ENCODE assay signal across 27 cellular contexts in the genomic region with DNA sequence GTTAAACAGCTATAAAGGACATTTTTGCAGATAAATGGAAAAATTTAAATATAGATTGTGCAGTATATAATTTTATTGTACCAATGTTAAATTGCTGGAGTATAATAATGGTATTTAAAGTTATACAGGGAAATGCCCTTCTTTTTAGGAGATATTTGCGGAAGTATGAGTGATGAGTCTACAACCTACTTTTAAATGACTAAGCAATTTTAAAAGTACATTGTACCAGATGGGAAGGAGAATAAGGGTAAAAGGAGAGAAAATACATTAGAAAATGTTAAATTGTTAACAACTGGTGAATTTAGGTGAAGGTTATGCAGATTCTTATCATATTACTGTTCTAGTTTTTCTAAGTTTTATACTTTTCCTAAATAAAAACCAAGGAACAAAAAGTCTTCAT.
A peak's percentile ranks its signal among the peaks of the same experiment; 100 is the strongest.
DNase-seq lines count a peak whose midpoint lies in the region; ATAC-seq and TF ChIP-seq lines count a peak whose summit lies in the region.
"Had no signal": no experiment of that assay in that cellular context is flagged by ENCODE, and none has a peak within 500 bp of the region (broad histone marks: within the 10 kb centered on the region; RNA-seq: fewer than 3 reads in every experiment).

No MANE protein-coding gene starts in this region.

- H3K9ac ChIP-seq in HUES48 (ENCODE audit: low read depth, low read length) (peak overlapping the region; percentile 14; the same call in 1 of the 2 replicates), PC-3 (ENCODE audit: low read length) (no peak overlapping the region)

- H3K9me3 ChIP-seq in HUES48 (ENCODE audit: control insufficient read depth, insufficient read depth, low read length): no peaks in the 10 kb centered on the region
- H3K9me3 ChIP-seq in PC-3 (ENCODE audit: low read length): no peaks in the 10 kb centered on the region
- H3K9me3 ChIP-seq in ascending aorta: no peaks in the 10 kb centered on the region
- H3K9me3 ChIP-seq: pancreas, Peyer's patch, spleen, vagina had no signal

- H3K4me3 ChIP-seq in HUES48 (ENCODE audit: low read depth, low read length): no peak overlapping the region
- no peak overlapping the region for H3K4me3 ChIP-seq in PC-3 (ENCODE audit: low read length)
- H3K4me3 ChIP-seq in ascending aorta: no peak overlapping the region
- H3K4me3 ChIP-seq: dorsolateral prefrontal cortex, pancreas, Peyer's patch, spleen, vagina had no signal

- H3K9me2 ChIP-seq in PC-3 (replicated peaks; ENCODE audit: low read length): no peaks in the 10 kb centered on the region

- peaks cover 6% of the 10 kb centered on the region; the same call in 1 of the 2 replicates for H3K79me2 ChIP-seq in PC-3 (ENCODE audit: low read length)

- no peaks in the 10 kb centered on the region for H3F3A ChIP-seq in PC-3 (ENCODE audit: low read length, unreplicated experiment)

- H3K27me3 ChIP-seq in HUES48 (ENCODE audit: control insufficient read depth, insufficient read depth, low read length): no peaks in the 10 kb centered on the region
- no peaks in the 10 kb centered on the region for H3K27me3 ChIP-seq in PC-3 (ENCODE audit: low read length)
- no peaks in the 10 kb centered on the region for H3K27me3 ChIP-seq in ascending aorta
- H3K27me3 ChIP-seq: dorsolateral prefrontal cortex, pancreas, Peyer's patch, spleen, vagina had no signal

- H2AFZ ChIP-seq in PC-3 (ENCODE audit: low read length): no peak overlapping the region

- H3K4me1 Mint-ChIP-seq in mesothelial cell of epicardium: peaks cover 1% of the 10 kb centered on the region

- POLR2A ChIA-PET in PC-3 (lab: Charles Lee; ENCODE audit: unreplicated experiment): no interaction called here
- POLR2A ChIA-PET in GM10248 (lab: Yijun Ruan, JAX): no interaction called here

- no peak overlapping the region for H3K4me3 Mint-ChIP-seq in mesothelial cell of epicardium
- H3K4me3 Mint-ChIP-seq: activated CD8-positive, alpha-beta memory T cell treated with anti-CD3 and anti-CD28 coated beads, Interleukin-2, amount 10 ng/mL, durations not matched to agents 7 days and 5 days; activated naive CD8-positive, alpha-beta T cell treated with anti-CD3 and anti-CD28 coated beads for 36 hours; activated T-helper 17 cell treated with anti-CD3 and anti-CD28 coated beads, Interleukin-2, amount 50 U/mL, for 72 hours; CD8-positive, alpha-beta memory T cell; natural killer cell; stimulated activated naive B cell treated with anti-CD40 and anti-IgM and Interleukin-4, amounts not matched to agents 10 μg/mL and 1 μg/mL and 100 μg/mL, for 72 hours had no signal

- H3K4me1 ChIP-seq in HUES48 (ENCODE audit: control insufficient read depth, insufficient read depth, low read length) (no peaks in the 10 kb centered on the region), PC-3 (ENCODE audit: insufficient read depth, low read length) (peaks cover 11% of the 10 kb centered on the region; the same call in 1 of the 2 replicates), ascending aorta (no peaks in the 10 kb centered on the region)
- H3K4me1 ChIP-seq: pancreas, Peyer's patch, vagina had no signal

- BruUV-seq in PC-3 (replicated peaks; lab: Mats Ljungman, UMichigan): no TSS peak

- no peaks in the 10 kb centered on the region for H3K27me3 Mint-ChIP-seq in mesothelial cell of epicardium (ENCODE audit: low read depth)
- H3K27me3 Mint-ChIP-seq: activated CD8-positive, alpha-beta memory T cell treated with anti-CD3 and anti-CD28 coated beads, Interleukin-2, amount 10 ng/mL, durations not matched to agents 7 days and 5 days; activated naive CD8-positive, alpha-beta T cell treated with anti-CD3 and anti-CD28 coated beads for 36 hours; activated T-helper 17 cell treated with anti-CD3 and anti-CD28 coated beads, Interleukin-2, amount 50 U/mL, for 72 hours; CD8-positive, alpha-beta memory T cell; stimulated activated naive B cell treated with anti-CD40 and anti-IgM and Interleukin-4, amounts not matched to agents 10 μg/mL and 1 μg/mL and 100 μg/mL, for 72 hours had no signal

- H4K20me1 ChIP-seq in PC-3 (ENCODE audit: low read length): no peaks in the 10 kb centered on the region

- H3K27ac ChIP-seq in HUES48 (ENCODE audit: low read depth, low read length): no peak overlapping the region
- H3K27ac ChIP-seq in PC-3 (ENCODE audit: low read length): peak overlapping the region; percentile 15; the same call in 1 of the 2 replicates
- H3K27ac ChIP-seq in ascending aorta: no peak overlapping the region
- H3K27ac ChIP-seq: pancreas, Peyer's patch, vagina had no signal

- H3K4me2 ChIP-seq in PC-3 (ENCODE audit: low read length): no peak overlapping the region

- H3K9me3 Mint-ChIP-seq in mesothelial cell of epicardium: no peaks in the 10 kb centered on the region
- H3K9me3 Mint-ChIP-seq: activated naive CD8-positive, alpha-beta T cell treated with anti-CD3 and anti-CD28 coated beads for 36 hours; activated T-helper 17 cell treated with anti-CD3 and anti-CD28 coated beads, Interleukin-2, amount 50 U/mL, for 72 hours; CD8-positive, alpha-beta memory T cell; natural killer cell; stimulated activated naive B cell treated with anti-CD40 and anti-IgM and Interleukin-4, amounts not matched to agents 10 μg/mL and 1 μg/mL and 100 μg/mL, for 72 hours had no signal

- DNase-seq in CD1c-positive myeloid dendritic cell (ENCODE audit: extremely low spot score): peak; percentile 28
- no peak for DNase-seq in PC-3
- no peak for DNase-seq in mesothelial cell of epicardium (ENCODE audit: low spot score in 2 of 2, unreplicated experiment in 2 of 2)
- DNase-seq in ascending aorta (ENCODE audit: low spot score in 2 of 2): no peak
- no peak for DNase-seq in GM10248 (ENCODE audit: extremely low spot score)
- no peak for DNase-seq in NCI-H2171 (lab: John Stamatoyannopoulos, UW)
- DNase-seq: activated CD4-positive, alpha-beta T cell treated with anti-CD3 and anti-CD28 coated beads for 48 hours; activated CD8-positive, alpha-beta memory T cell treated with anti-CD3 and anti-CD28 coated beads, Interleukin-2, amount 10 ng/mL, durations not matched to agents 7 days and 5 days; activated naive CD8-positive, alpha-beta T cell treated with anti-CD3 and anti-CD28 coated beads for 36 hours; CD8-positive, alpha-beta memory T cell; central memory CD4-positive, alpha-beta T cell; DMS153; dorsolateral prefrontal cortex; natural killer cell; NCI-H1105 treated with DMSO at 0.1 percent for 48 hours; NCI-H2029 treated with DMSO at 0.1 percent for 48 hours; NCI-H345; NCI-H748 treated with DMSO at 0.1 percent for 48 hours; pancreas; Peyer's patch; right cardiac atrium; spleen; stimulated activated CD4-positive, alpha-beta T cell treated with anti-CD3 and anti-CD28 coated beads, Interleukin-2, amount 100 ng/mL, for 48 hours; stimulated activated naive B cell treated with anti-CD40 and anti-IgM and Interleukin-4, amounts not matched to agents 10 μg/mL and 1 μg/mL and 100 μg/mL, for 72 hours had no signal

- H3K36me3 ChIP-seq in HUES48 (ENCODE audit: control insufficient read depth, insufficient read depth, low read length) (no peaks in the 10 kb centered on the region; the same call in 1 of the 2 replicates), PC-3 (ENCODE audit: low read depth, low read length) (peaks cover 7% of the 10 kb centered on the region; the same call in 1 of the 2 replicates), ascending aorta (peaks cover 0 to 5% of the 10 kb centered on the region in 2 donors)
- H3K36me3 ChIP-seq: pancreas, Peyer's patch had no signal

- CTCF ChIA-PET in PC-3 (lab: Charles Lee) (no interaction called here), GM10248 (lab: Yijun Ruan, JAX) (interaction anchor here (1.9 to 2.5 kb wide), 2 partner anchors 9 to 11 kb away, joined by 6 to 9 read pairs; no protein-coding TSS in a partner anchor)

- H3K36me3 Mint-ChIP-seq in mesothelial cell of epicardium: peaks cover 14% of the 10 kb centered on the region
- H3K36me3 Mint-ChIP-seq: natural killer cell had no signal

- peak overlapping the region; percentile 26 for H3K27ac Mint-ChIP-seq in mesothelial cell of epicardium
- H3K27ac Mint-ChIP-seq: activated CD8-positive, alpha-beta memory T cell treated with anti-CD3 and anti-CD28 coated beads, Interleukin-2, amount 10 ng/mL, durations not matched to agents 7 days and 5 days; activated naive CD8-positive, alpha-beta T cell treated with anti-CD3 and anti-CD28 coated beads for 36 hours; activated T-helper 17 cell treated with anti-CD3 and anti-CD28 coated beads, Interleukin-2, amount 50 U/mL, for 72 hours; natural killer cell had no signal

- no peak; the same call in 1 of the 2 replicates for ATAC-seq in PC-3
- ATAC-seq: activated CD8-positive, alpha-beta memory T cell treated with anti-CD3 and anti-CD28 coated beads, Interleukin-2, amount 10 ng/mL, durations not matched to agents 7 days and 5 days; activated T-helper 17 cell treated with anti-CD3 and anti-CD28 coated beads, Interleukin-2, amount 50 U/mL, for 72 hours; natural killer cell; pancreas; right cardiac atrium; stimulated activated naive B cell treated with anti-CD40 and anti-IgM and Interleukin-4, amounts not matched to agents 10 μg/mL and 1 μg/mL and 100 μg/mL, for 72 hours had no signal

- intact Hi-C loops in PC-3 (cut with micrococcal nuclease) (no loop called here), ascending aorta (cut with DNase I) (no loop called here)

- TF ChIP-seq CTCF in PC-3 (conservative IDR thresholded peaks at IDR 0.05; ENCODE audit: low read depth, low read length) (no peak), mesothelial cell of epicardium (IDR thresholded peaks at IDR 0.05; ENCODE audit: unreplicated experiment) (no peak), ascending aorta (IDR thresholded peaks at IDR 0.05) (no peak), GM10248 (IDR thresholded peaks at IDR 0.05; ENCODE audit: control extremely low read depth, extremely low read depth, low read depth, missing control alignments) (no peak)
